12 cellular contexts compared by ENCODE assay signal in the genomic region with DNA sequence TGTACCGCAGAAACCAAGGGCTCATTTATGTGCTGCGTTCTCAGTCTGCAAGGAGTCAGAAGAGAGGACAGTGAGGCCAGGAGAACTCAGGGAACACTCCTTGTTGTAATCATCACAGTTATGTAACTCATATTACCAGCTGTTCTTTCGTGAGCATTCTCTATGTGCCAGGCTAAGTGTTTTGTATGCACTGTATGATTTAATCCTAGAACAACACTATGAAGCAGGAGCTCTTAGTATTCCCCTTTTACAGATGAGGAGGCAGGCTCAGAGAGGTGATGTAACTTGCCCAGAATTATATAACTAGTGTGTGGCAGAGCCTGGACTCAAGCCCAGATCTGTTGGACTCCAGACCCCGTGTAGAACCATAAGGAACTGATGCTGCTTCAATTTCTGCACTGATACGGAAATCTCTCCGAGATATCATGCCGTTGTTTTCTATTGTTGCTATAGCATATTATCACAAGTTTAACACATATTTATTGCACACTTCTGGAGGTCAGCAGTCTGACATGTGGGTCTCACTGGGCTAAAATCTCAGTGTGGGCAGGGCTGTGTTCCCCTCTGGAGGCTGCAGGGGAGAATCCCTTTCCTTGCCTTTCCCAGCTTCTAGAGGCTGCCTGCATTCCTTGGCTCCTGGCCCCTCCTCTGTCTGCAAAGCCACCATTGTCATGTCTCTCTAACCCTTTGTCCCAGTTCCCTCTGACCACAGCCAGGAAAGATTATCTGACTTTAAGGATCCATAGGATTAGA. TPM values are rescaled to one million over a fixed set of nuclear protein-coding genes. Genes with fewer than 3 reads are reported as not detected.
A peak's percentile ranks its signal among the peaks of the same experiment; 100 is the strongest.
DNase-seq lines count a peak whose midpoint lies in the region; ATAC-seq and TF ChIP-seq lines count a peak whose summit lies in the region.
"Had no signal": no experiment of that assay in that cellular context is flagged by ENCODE, and none has a peak within 500 bp of the region (broad histone marks: within the 10 kb centered on the region; RNA-seq: fewer than 3 reads in every experiment).

No MANE protein-coding gene starts in this region.

- H3K27ac ChIP-seq in esophagus squamous epithelium (peak overlapping the region; percentile 82 to 91 (median 90)), muscle layer of duodenum (ENCODE audit: low read length) (peak overlapping the region; percentile 33)

- ATAC-seq in GM18858 (IDR thresholded peaks at IDR 0.05; ENCODE audit: unreplicated experiment) = no peak

- H3K4me1 ChIP-seq in esophagus squamous epithelium (peaks cover 36 to 87% (median 60%) of the 10 kb centered on the region in 3 donors), muscle layer of duodenum (ENCODE audit: control insufficient read depth in 1 of 2, insufficient read depth in 2 of 2, low read length in 2 of 2) (peaks cover 16 to 33% of the 10 kb centered on the region in 2 donors)

- H3K36me3 ChIP-seq in esophagus squamous epithelium = no peaks in the 10 kb centered on the region
- no peaks in the 10 kb centered on the region for H3K36me3 ChIP-seq in muscle layer of duodenum (ENCODE audit: control insufficient read depth in 1 of 2, insufficient read depth in 2 of 2, low read length in 2 of 2)

- 11 to 26% methylated on average over 7 of the region's 7 CpGs for WGBS in esophagus squamous epithelium, 2 donors

- H3K4me3 ChIP-seq in esophagus squamous epithelium (no peak overlapping the region), muscle layer of duodenum (ENCODE audit: low read depth in 1 of 2, low read length in 2 of 2) (no peak overlapping the region)

- intact Hi-C loops in esophagus squamous epithelium (cut with DNase I) = no loop called here

- H3K27me3 ChIP-seq in esophagus squamous epithelium (no peaks in the 10 kb centered on the region), muscle layer of duodenum (ENCODE audit: low read depth, low read length) (no peaks in the 10 kb centered on the region)

- CTCF ChIA-PET in GM10248 (lab: Yijun Ruan, JAX) = interaction anchor here (1.0 to 2.2 kb wide), 4 partner anchors 11 to 196 kb away, joined by 3 to 16 read pairs (median 4); no protein-coding TSS in a partner anchor

- no peaks in the 10 kb centered on the region for H3K9me3 ChIP-seq in esophagus squamous epithelium
- no peaks in the 10 kb centered on the region for H3K9me3 ChIP-seq in muscle layer of duodenum (ENCODE audit: control insufficient read depth in 1 of 2, low read length in 2 of 2)

- POLR2A ChIA-PET in GM10248 (lab: Yijun Ruan, JAX) = no interaction called here

- DNase-seq in AG20443 (ENCODE audit: low spot score) (peak; percentile 46), NCI-H446 treated with DMSO at 0.1 percent for 48 hours (lab: John Stamatoyannopoulos, UW) (peak; percentile 89), esophagus squamous epithelium (lab: John Stamatoyannopoulos, UW) (no peak), GM10248 (ENCODE audit: extremely low spot score) (no peak), NCI-H1417 (lab: John Stamatoyannopoulos, UW) (no peak)
- no peak for DNase-seq in activated CD4-positive, alpha-beta T cell treated with anti-CD3 and anti-CD28 coated beads for 1 hour
- DNase-seq: activated CD4-positive, alpha-beta T cell treated with anti-CD3 and anti-CD28 coated beads, Interleukin-2, amount 50 U/mL, for 48 hours; caudate nucleus; NCI-H146 had no signal

- TF ChIP-seq POLR2A in esophagus squamous epithelium (IDR thresholded peaks at IDR 0.05) = no peak

- TF ChIP-seq CTCF in esophagus squamous epithelium (IDR thresholded peaks at IDR 0.05) = no peak
- TF ChIP-seq CTCF in GM10248 (IDR thresholded peaks at IDR 0.05; ENCODE audit: control extremely low read depth, extremely low read depth, low read depth, missing control alignments) = no peak

RNA-seq across cellular contexts. Expression of a gene that starts 16.3 kb away (rescaled TPM):
- 1,000 to 10,000 TPM in 1 of 4 donors, 100 to 1,000 TPM in 3; 464 to 1,007 (median 773) TPM for total RNA-seq in esophagus squamous epithelium

RNA-seq across cellular contexts. Expression of a gene that starts 59.4 kb away (rescaled TPM):
- total RNA-seq in esophagus squamous epithelium = 10 to 100 TPM; 21.1 to 92.5 (median 49.7) TPM
- total RNA-seq: B cell had no signal

Comparison
In these comparisons a context has a peak if more than half of its experiments do, and no peak if none do; other contexts are left out.
1. DNase-seq: peak in AG20443 (single experiment) and NCI-H446 treated with DMSO at 0.1 percent for 48 hours (single experiment); none in esophagus squamous epithelium (single experiment), GM10248 (single experiment), NCI-H1417 (0 of 3) and activated CD4-positive, alpha-beta T cell treated with anti-CD3 and anti-CD28 coated beads for 1 hour (single experiment).